ENCODE assay signal across 1 cellular context in genomic region chr1:110630770-110631663, GRCh38.
TF ChIP-seq lines count a peak whose summit lies in the region.

No MANE protein-coding gene starts in this region.

TF ChIP-seq in GM12878, 131 proteins besides CTCF, POLR2A, EP300 and RAD21 (continued from another document and continues in another):
- TF ChIP-seq ELK1 (IDR thresholded peaks at IDR 0.05; ENCODE audit: low read depth, low read length) = no peak
- no peak for TF ChIP-seq BMI1 (IDR thresholded peaks at IDR 0.05; ENCODE audit: borderline replicate concordance)
- no peak for TF ChIP-seq CHD4 (IDR thresholded peaks at IDR 0.05)
- TF ChIP-seq CREB1 (IDR thresholded peaks at IDR 0.05; ENCODE audit: low read depth) = peak; percentile 35; the same call in 1 of the 2 replicates
- TF ChIP-seq CUX1 (IDR thresholded peaks at IDR 0.05; ENCODE audit: insufficient replicate concordance, low read depth, low read length) = no peak
- no peak for TF ChIP-seq TBL1XR1 (IDR thresholded peaks at IDR 0.05; ENCODE audit: low read depth, low read length)
- no peak for TF ChIP-seq SREBF2 (IDR thresholded peaks at IDR 0.05; ENCODE audit: low read length)
- peak; percentile 15 for TF ChIP-seq SP1 (IDR thresholded peaks at IDR 0.05; ENCODE audit: low read depth, low read length)
- TF ChIP-seq ATF7 (IDR thresholded peaks at IDR 0.05; ENCODE audit: low read depth) = no peak
- TF ChIP-seq PAX8 (IDR thresholded peaks at IDR 0.05) = no peak
- no peak for TF ChIP-seq NFXL1 (IDR thresholded peaks at IDR 0.05; ENCODE audit: borderline replicate concordance)
- TF ChIP-seq BCL11A (IDR thresholded peaks at IDR 0.05; ENCODE audit: low read depth, low read length) = no peak
- peak; percentile 27; the same call in 1 of the 2 replicates for TF ChIP-seq MXI1 (IDR thresholded peaks at IDR 0.05; ENCODE audit: low read depth, low read length)
- TF ChIP-seq CBFB (IDR thresholded peaks at IDR 0.05; ENCODE audit: low read depth) = no peak
- no peak for TF ChIP-seq MTA3 (IDR thresholded peaks at IDR 0.05; ENCODE audit: borderline replicate concordance, low read length)
- no peak for TF ChIP-seq CEBPZ (IDR thresholded peaks at IDR 0.05; ENCODE audit: low read depth, low read length)
- no peak for TF ChIP-seq NRF1 (conservative IDR thresholded peaks at IDR 0.05; ENCODE audit: low read depth, low read length)
- TF ChIP-seq GABPA (IDR thresholded peaks at IDR 0.05; ENCODE audit: low read depth) = no peak
- TF ChIP-seq IKZF2 (IDR thresholded peaks at IDR 0.05) = no peak
- TF ChIP-seq YY1 (IDR thresholded peaks at IDR 0.05; ENCODE audit: low read depth, low read length) = peak; percentile 59
- TF ChIP-seq NR2C1 (IDR thresholded peaks at IDR 0.05) = no peak
- TF ChIP-seq, protein P1, sequence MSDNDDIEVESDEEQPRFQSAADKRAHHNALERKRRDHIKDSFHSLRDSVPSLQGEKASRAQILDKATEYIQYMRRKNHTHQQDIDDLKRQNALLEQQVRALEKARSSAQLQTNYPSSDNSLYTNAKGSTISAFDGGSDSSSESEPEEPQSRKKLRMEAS (IDR thresholded peaks at IDR 0.05; ENCODE audit: low read depth, low read length) = no peak
- peak; percentile 82 for TF ChIP-seq RUNX3 (IDR thresholded peaks at IDR 0.05; ENCODE audit: low read length)
- no peak for TF ChIP-seq ZZZ3 (IDR thresholded peaks at IDR 0.05; ENCODE audit: control insufficient read depth, insufficient read length, low read depth)
- 0 out of 2 replicates have a peak, but pooled peaks have one; percentile 8 for TF ChIP-seq MTA2 (IDR thresholded peaks at IDR 0.05; ENCODE audit: low read depth)
- no peak for TF ChIP-seq PRDM15 (CRISPR knock-in tag; IDR thresholded peaks at IDR 0.05)
- no peak for TF ChIP-seq POLR2AphosphoS2 (IDR thresholded peaks at IDR 0.05; ENCODE audit: low read depth, low read length)
- TF ChIP-seq EZH2 (IDR thresholded peaks at IDR 0.05; ENCODE audit: borderline replicate concordance, control insufficient read depth, low read depth, low read length) = no peak
- TF ChIP-seq PKNOX1 (IDR thresholded peaks at IDR 0.05) = no peak
- no peak for TF ChIP-seq SIX5 (IDR thresholded peaks at IDR 0.05; ENCODE audit: low read depth, low read length, severe bottlenecking)
- TF ChIP-seq, protein P2, sequence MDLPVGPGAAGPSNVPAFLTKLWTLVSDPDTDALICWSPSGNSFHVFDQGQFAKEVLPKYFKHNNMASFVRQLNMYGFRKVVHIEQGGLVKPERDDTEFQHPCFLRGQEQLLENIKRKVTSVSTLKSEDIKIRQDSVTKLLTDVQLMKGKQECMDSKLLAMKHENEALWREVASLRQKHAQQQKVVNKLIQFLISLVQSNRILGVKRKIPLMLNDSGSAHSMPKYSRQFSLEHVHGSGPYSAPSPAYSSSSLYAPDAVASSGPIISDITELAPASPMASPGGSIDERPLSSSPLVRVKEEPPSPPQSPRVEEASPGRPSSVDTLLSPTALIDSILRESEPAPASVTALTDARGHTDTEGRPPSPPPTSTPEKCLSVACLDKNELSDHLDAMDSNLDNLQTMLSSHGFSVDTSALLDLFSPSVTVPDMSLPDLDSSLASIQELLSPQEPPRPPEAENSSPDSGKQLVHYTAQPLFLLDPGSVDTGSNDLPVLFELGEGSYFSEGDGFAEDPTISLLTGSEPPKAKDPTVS (IDR thresholded peaks at IDR 0.05; ENCODE audit: low read depth, low read length) = no peak
- no peak for TF ChIP-seq STAT3 (IDR thresholded peaks at IDR 0.05; ENCODE audit: low read depth, low read length)
- no peak for TF ChIP-seq IRF5 (IDR thresholded peaks at IDR 0.05; ENCODE audit: borderline replicate concordance)
- no peak for TF ChIP-seq KDM1A (IDR thresholded peaks at IDR 0.05; ENCODE audit: borderline replicate concordance)
- TF ChIP-seq RB1 (IDR thresholded peaks at IDR 0.05; ENCODE audit: borderline replicate concordance) = no peak
- TF ChIP-seq TCF12 (IDR thresholded peaks at IDR 0.05; ENCODE audit: low read depth, low read length) = peak; percentile 74; the same call in 1 of the 2 replicates
- TF ChIP-seq ETV6 (conservative IDR thresholded peaks at IDR 0.05 in 1 of 2, IDR thresholded peaks at IDR 0.05 in 1 of 2; ENCODE audit: borderline replicate concordance in 1 of 2, low read depth in 1 of 2) = peak in 1 of 2 experiments; percentile 64; a peak in 1 of 4 replicates
- no peak for TF ChIP-seq BCLAF1 (IDR thresholded peaks at IDR 0.05)
- no peak for TF ChIP-seq RAD51 (IDR thresholded peaks at IDR 0.05)
- no peak for TF ChIP-seq TCF7 (IDR thresholded peaks at IDR 0.05; ENCODE audit: borderline replicate concordance)
